ENCODE assay signal across 10 cellular contexts in the genomic region with DNA sequence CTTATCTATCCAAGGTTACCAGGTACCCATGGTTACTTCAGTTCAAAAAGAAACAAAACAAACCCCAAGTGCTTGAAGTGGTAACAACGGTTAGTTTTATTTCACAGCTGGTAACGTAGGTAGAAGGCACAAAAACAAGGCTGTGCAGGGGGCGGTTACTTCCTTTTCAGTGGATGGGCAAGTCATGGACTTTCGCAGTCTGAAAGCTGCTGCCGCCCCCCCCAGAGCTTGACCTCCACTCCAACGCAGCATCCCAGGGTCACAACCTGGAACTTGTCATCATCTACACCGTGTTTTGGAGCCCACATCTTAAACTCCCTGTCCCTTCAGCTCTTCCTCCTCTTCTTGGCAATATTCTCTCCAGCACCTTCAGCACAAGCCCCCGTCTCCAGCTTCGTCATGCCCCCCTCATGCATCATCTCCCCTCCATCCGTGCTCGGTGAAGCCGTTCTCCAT.
DNase-seq lines count a peak whose midpoint lies in the region; ATAC-seq and TF ChIP-seq lines count a peak whose summit lies in the region.
"Had no signal": no experiment of that assay in that cellular context is flagged by ENCODE, and none has a peak within 500 bp of the region (broad histone marks: within the 10 kb centered on the region; RNA-seq: fewer than 3 reads in every experiment).

No MANE protein-coding gene starts in this region.

- H3K9me3 ChIP-seq in psoas muscle: no peaks in the 10 kb centered on the region
- H3K9me3 ChIP-seq: heart right ventricle had no signal

- no peak overlapping the region for H3K27ac ChIP-seq in psoas muscle

- H3K27me3 ChIP-seq in psoas muscle (ENCODE audit: insufficient read depth in 3 of 3, low read length in 2 of 3): peaks cover 0 to 5% (median 2%) of the 10 kb centered on the region in 3 donors

- H3K27ac Mint-ChIP-seq in activated CD8-positive, alpha-beta T cell treated with anti-CD3 and anti-CD28 coated beads, Interleukin-2, amount 10 ng/mL, durations not matched to agents 7 days and 5 days: peak overlapping the region; percentile 93
- H3K27ac Mint-ChIP-seq in central memory CD8-positive, alpha-beta T cell (ENCODE audit: low read depth): peak overlapping the region; percentile 96

- no peaks in the 10 kb centered on the region for H3K36me3 Mint-ChIP-seq in activated CD8-positive, alpha-beta T cell treated with anti-CD3 and anti-CD28 coated beads, Interleukin-2, amount 10 ng/mL, durations not matched to agents 7 days and 5 days (ENCODE audit: low read depth)
- peaks cover 21% of the 10 kb centered on the region for H3K36me3 Mint-ChIP-seq in central memory CD8-positive, alpha-beta T cell (ENCODE audit: insufficient read depth)

- TF ChIP-seq CTCF in psoas muscle (IDR thresholded peaks at IDR 0.05): no peak

- peak; percentile 83 for ATAC-seq in activated CD8-positive, alpha-beta T cell treated with anti-CD3 and anti-CD28 coated beads, Interleukin-2, amount 10 ng/mL, durations not matched to agents 7 days and 5 days
- peak; percentile 90 for ATAC-seq in central memory CD8-positive, alpha-beta T cell (replicated peaks; ENCODE audit: extremely low read depth, poor library complexity, severe bottlenecking)
- ATAC-seq in psoas muscle (no peak), GM19328 (IDR thresholded peaks at IDR 0.05; ENCODE audit: unreplicated experiment) (no peak)
- ATAC-seq: heart right ventricle, SK-N-SH treated with all-trans-retinoic acid at 6 μM for 48 hours had no signal

- DNase-seq in NCI-H774 (lab: John Stamatoyannopoulos, UW) (peak; percentile 26), pons (ENCODE audit: low spot score) (no peak), psoas muscle (no peak)
- DNase-seq in activated CD8-positive, alpha-beta T cell treated with anti-CD3 and anti-CD28 coated beads, Interleukin-2, amount 10 ng/mL, durations not matched to agents 7 days and 5 days: peak; percentile 85
- peak; percentile 58 to 83 for DNase-seq in central memory CD8-positive, alpha-beta T cell (ENCODE audit: low spot score in 2 of 2)
- DNase-seq in stimulated activated CD8-positive, alpha-beta memory T cell treated with anti-CD3 and anti-CD28 coated beads, Interleukin-7, amount 100 ng/mL, for 4 hours (ENCODE audit: low read depth in 2 of 2): peak; percentile 40 to 62
- DNase-seq: heart right ventricle, NCI-H1436 had no signal

- H3K4me1 ChIP-seq in psoas muscle: no peaks in the 10 kb centered on the region

- H3K27me3 Mint-ChIP-seq in activated CD8-positive, alpha-beta T cell treated with anti-CD3 and anti-CD28 coated beads, Interleukin-2, amount 10 ng/mL, durations not matched to agents 7 days and 5 days (ENCODE audit: low read depth): no peaks in the 10 kb centered on the region
- H3K27me3 Mint-ChIP-seq in central memory CD8-positive, alpha-beta T cell: no peaks in the 10 kb centered on the region

- no peaks in the 10 kb centered on the region for H3K9me3 Mint-ChIP-seq in activated CD8-positive, alpha-beta T cell treated with anti-CD3 and anti-CD28 coated beads, Interleukin-2, amount 10 ng/mL, durations not matched to agents 7 days and 5 days (ENCODE audit: insufficient read depth)
- H3K9me3 Mint-ChIP-seq in central memory CD8-positive, alpha-beta T cell: no peaks in the 10 kb centered on the region

- POLR2A ChIA-PET in activated CD8-positive, alpha-beta T cell treated with anti-CD3 and anti-CD28 coated beads, Interleukin-2, amount 10 ng/mL, durations not matched to agents 7 days and 5 days (lab: Charles Lee): interaction anchor here (0.6 to 1.8 kb wide), 7 partner anchors 8 to 158 kb away, joined by 3 to 12 read pairs (median 4); no protein-coding TSS in a partner anchor

- WGBS in psoas muscle, 3 donors: 76 to 90% (median 78%) methylated on average over 12 of the region's 12 CpGs

- H3K4me3 Mint-ChIP-seq in activated CD8-positive, alpha-beta T cell treated with anti-CD3 and anti-CD28 coated beads, Interleukin-2, amount 10 ng/mL, durations not matched to agents 7 days and 5 days: peak overlapping the region; percentile 36
- peak overlapping the region; percentile 27 for H3K4me3 Mint-ChIP-seq in central memory CD8-positive, alpha-beta T cell

- intact Hi-C loops in psoas muscle (cut with DNase I): no loop called here

- no peaks in the 10 kb centered on the region for H3K36me3 ChIP-seq in psoas muscle (ENCODE audit: insufficient read depth in 1 of 2, low read depth in 1 of 2)
- H3K36me3 ChIP-seq: heart right ventricle had no signal

- H3K4me3 ChIP-seq in psoas muscle: no peak overlapping the region
- H3K4me3 ChIP-seq: heart right ventricle had no signal

- H3K4me1 Mint-ChIP-seq in activated CD8-positive, alpha-beta T cell treated with anti-CD3 and anti-CD28 coated beads, Interleukin-2, amount 10 ng/mL, durations not matched to agents 7 days and 5 days (ENCODE audit: low read depth): peaks cover 74% of the 10 kb centered on the region
- H3K4me1 Mint-ChIP-seq in central memory CD8-positive, alpha-beta T cell: peaks cover 56% of the 10 kb centered on the region

- CTCF ChIA-PET in activated CD8-positive, alpha-beta T cell treated with anti-CD3 and anti-CD28 coated beads, Interleukin-2, amount 10 ng/mL, durations not matched to agents 7 days and 5 days (lab: Charles Lee): interaction anchor here (0.6 to 2.0 kb wide), 12 partner anchors 12 to 183 kb away, joined by 3 to 11 read pairs (median 4); no protein-coding TSS in a partner anchor

Comparison
In these comparisons a context has a peak if more than half of its experiments do, and no peak if none do; other contexts are left out.
1. DNase-seq: peak in NCI-H774 (single experiment), activated CD8-positive, alpha-beta T cell treated with anti-CD3 and anti-CD28 coated beads, Interleukin-2, amount 10 ng/mL, durations not matched to agents 7 days and 5 days (single experiment), central memory CD8-positive, alpha-beta T cell (2 of 2) and stimulated activated CD8-positive, alpha-beta memory T cell treated with anti-CD3 and anti-CD28 coated beads, Interleukin-7, amount 100 ng/mL, for 4 hours (2 of 2); none in pons (single experiment) and psoas muscle (0 of 2).
2. ATAC-seq: peak in activated CD8-positive, alpha-beta T cell treated with anti-CD3 and anti-CD28 coated beads, Interleukin-2, amount 10 ng/mL, durations not matched to agents 7 days and 5 days (single experiment) and central memory CD8-positive, alpha-beta T cell (single experiment); none in psoas muscle (0 of 4) and GM19328 (single experiment).